Comparison of ENCODE assay signal across 17 cellular contexts in genomic region chr21:37372127-37372731, GRCh38. TPM values are rescaled to one million over a fixed set of nuclear protein-coding genes. Genes with fewer than 3 reads are reported as not detected.
DNase-seq lines count a peak whose midpoint lies in the region; ATAC-seq and TF ChIP-seq lines count a peak whose summit lies in the region.
"Had no signal": no experiment of that assay in that cellular context is flagged by ENCODE, and none has a peak within 500 bp of the region (broad histone marks: within the 10 kb centered on the region; RNA-seq: fewer than 3 reads in every experiment).

No MANE protein-coding gene starts in this region.

- no peaks in the 10 kb centered on the region for H3K9me3 Mint-ChIP-seq in activated naive CD4-positive, alpha-beta T cell treated with anti-CD3 and anti-CD28 coated beads for 36 hours
- H3K9me3 Mint-ChIP-seq in central memory CD8-positive, alpha-beta T cell: no peaks in the 10 kb centered on the region
- H3K9me3 Mint-ChIP-seq: activated CD4-positive, alpha-beta T cell treated with anti-CD3 and anti-CD28 coated beads, Interleukin-2, amount 10 ng/mL, durations not matched to agents 7 days and 5 days; activated T-helper 1 cell treated with anti-CD3 and anti-CD28 coated beads, Interleukin-12 subunit alpha, Interleukin-12 subunit beta, Interleukin-2, Interleukin-4 antibody, amounts not matched to agents 30 ng/mL and 10 ng/mL and 1 ng/mL, durations not matched to agents 14 hours and 24 hours and 36 hours; stimulated activated memory B cell treated with anti-CD40 and anti-IgM and Interleukin-4, amounts not matched to agents 10 μg/mL and 1 μg/mL and 100 μg/mL, for 72 hours had no signal

- H3K4me2 ChIP-seq in smooth muscle cell (no peak overlapping the region), MM.1S (ENCODE audit: low read depth, low read length) (no peak overlapping the region)

- TF ChIP-seq CTCF in smooth muscle cell (IDR thresholded peaks at IDR 0.05; ENCODE audit: borderline replicate concordance, insufficient read depth, poor library complexity, severe bottlenecking) (no peak), MM.1S (IDR thresholded peaks at IDR 0.05; ENCODE audit: low read length) (no peak)

- no peak for ATAC-seq in central memory CD8-positive, alpha-beta T cell (replicated peaks; ENCODE audit: extremely low read depth, poor library complexity, severe bottlenecking)
- ATAC-seq: left ventricle myocardium superior; stimulated activated memory B cell treated with anti-CD40 and anti-IgM and Interleukin-4, amounts not matched to agents 10 μg/mL and 1 μg/mL and 100 μg/mL, for 72 hours had no signal

- peaks cover 48% of the 10 kb centered on the region for H3K4me1 ChIP-seq in smooth muscle cell (ENCODE audit: low read depth)
- H3K4me1 ChIP-seq in MM.1S (ENCODE audit: low read length): peaks cover 33% of the 10 kb centered on the region

- no peak overlapping the region for H3K4me3 Mint-ChIP-seq in activated naive CD4-positive, alpha-beta T cell treated with anti-CD3 and anti-CD28 coated beads for 36 hours
- peak overlapping the region; percentile 100 for H3K4me3 Mint-ChIP-seq in central memory CD8-positive, alpha-beta T cell
- H3K4me3 Mint-ChIP-seq: activated CD4-positive, alpha-beta T cell treated with anti-CD3 and anti-CD28 coated beads, Interleukin-2, amount 10 ng/mL, durations not matched to agents 7 days and 5 days; stimulated activated memory B cell treated with anti-CD40 and anti-IgM and Interleukin-4, amounts not matched to agents 10 μg/mL and 1 μg/mL and 100 μg/mL, for 72 hours had no signal

- H3K27ac Mint-ChIP-seq in activated naive CD4-positive, alpha-beta T cell treated with anti-CD3 and anti-CD28 coated beads for 36 hours: peak overlapping the region; percentile 50
- H3K27ac Mint-ChIP-seq in central memory CD8-positive, alpha-beta T cell (ENCODE audit: low read depth): no peak overlapping the region
- H3K27ac Mint-ChIP-seq: progenitor cell of endocrine pancreas; stimulated activated memory B cell treated with anti-CD40 and anti-IgM and Interleukin-4, amounts not matched to agents 10 μg/mL and 1 μg/mL and 100 μg/mL, for 72 hours had no signal

- CTCF ChIA-PET in activated naive CD4-positive, alpha-beta T cell treated with anti-CD3 and anti-CD28 coated beads for 36 hours (lab: Charles Lee): interaction anchor here (0.6 to 1.3 kb wide), 3 partner anchors 25 to 130 kb away, joined by 3 to 6 read pairs (median 4); no protein-coding TSS in a partner anchor

- H2AFZ ChIP-seq in smooth muscle cell (ENCODE audit: low read depth) (no peak overlapping the region), MM.1S (ENCODE audit: low read length) (no peak overlapping the region)

- H4K20me1 ChIP-seq in smooth muscle cell (ENCODE audit: low read depth) (peaks cover 95% of the 10 kb centered on the region), MM.1S (ENCODE audit: insufficient read depth, low read length) (peaks cover 89% of the 10 kb centered on the region)

- H3K36me3 ChIP-seq in smooth muscle cell (ENCODE audit: low read depth): no peaks in the 10 kb centered on the region
- no peaks in the 10 kb centered on the region for H3K36me3 ChIP-seq in MM.1S (replicated peaks; ENCODE audit: insufficient read depth, low read length)
- H3K36me3 ChIP-seq: uterus had no signal

- intact Hi-C loops in activated naive CD4-positive, alpha-beta T cell treated with anti-CD3 and anti-CD28 coated beads for 36 hours (cut with micrococcal nuclease): loop anchor here (10.0 kb wide), 1 partner anchor 387 kb away; no protein-coding TSS in a partner anchor
- intact Hi-C loops in head of caudate nucleus (cut with DNase I): no loop called here

- H3K27me3 ChIP-seq in smooth muscle cell (ENCODE audit: low read depth): no peaks in the 10 kb centered on the region
- H3K27me3 ChIP-seq in MM.1S (replicated peaks; ENCODE audit: insufficient read depth, low read length): no peaks in the 10 kb centered on the region
- H3K27me3 ChIP-seq: uterus had no signal

- no peaks in the 10 kb centered on the region for H3K27me3 Mint-ChIP-seq in activated naive CD4-positive, alpha-beta T cell treated with anti-CD3 and anti-CD28 coated beads for 36 hours (ENCODE audit: low read depth)
- no peaks in the 10 kb centered on the region for H3K27me3 Mint-ChIP-seq in central memory CD8-positive, alpha-beta T cell
- H3K27me3 Mint-ChIP-seq: activated CD4-positive, alpha-beta T cell treated with anti-CD3 and anti-CD28 coated beads, Interleukin-2, amount 10 ng/mL, durations not matched to agents 7 days and 5 days; progenitor cell of endocrine pancreas; stimulated activated memory B cell treated with anti-CD40 and anti-IgM and Interleukin-4, amounts not matched to agents 10 μg/mL and 1 μg/mL and 100 μg/mL, for 72 hours had no signal

- H3K4me1 Mint-ChIP-seq in activated naive CD4-positive, alpha-beta T cell treated with anti-CD3 and anti-CD28 coated beads for 36 hours (ENCODE audit: low read depth): peaks cover 74% of the 10 kb centered on the region
- peaks cover 76% of the 10 kb centered on the region for H3K4me1 Mint-ChIP-seq in central memory CD8-positive, alpha-beta T cell

- WGBS in smooth muscle cell (ENCODE audit: low lambda C conversion rate): 98% methylated on average over 3 of the region's 3 CpGs

- H3K9me2 ChIP-seq in MM.1S (replicated peaks; ENCODE audit: insufficient read depth, low read length): no peaks in the 10 kb centered on the region

- no peak overlapping the region for H3K9ac ChIP-seq in smooth muscle cell (ENCODE audit: low read depth)
- no peak overlapping the region for H3K9ac ChIP-seq in MM.1S (ENCODE audit: low read length)

- H3K4me3 ChIP-seq in smooth muscle cell (no peak overlapping the region), MM.1S (ENCODE audit: low read length) (no peak overlapping the region)
- H3K4me3 ChIP-seq: uterus had no signal

- H3F3A ChIP-seq in smooth muscle cell (ENCODE audit: low read depth) (peaks cover 13% of the 10 kb centered on the region), MM.1S (ENCODE audit: insufficient read depth, low read length) (peaks cover 28% of the 10 kb centered on the region)

- H3K79me2 ChIP-seq in smooth muscle cell (ENCODE audit: low read depth) (peaks cover 97% of the 10 kb centered on the region), MM.1S (ENCODE audit: low read length) (peaks cover 97% of the 10 kb centered on the region)

- H3K9me3 ChIP-seq in smooth muscle cell (replicated peaks; ENCODE audit: low read depth) (no peaks in the 10 kb centered on the region), MM.1S (replicated peaks; ENCODE audit: insufficient read depth, low read length) (no peaks in the 10 kb centered on the region)
- H3K9me3 ChIP-seq: uterus had no signal

- H3K27ac ChIP-seq in smooth muscle cell (ENCODE audit: low read depth) (peak overlapping the region; percentile 76), MM.1S (ENCODE audit: low read length) (no peak overlapping the region)

- peaks cover 4% of the 10 kb centered on the region for H3K36me3 Mint-ChIP-seq in activated naive CD4-positive, alpha-beta T cell treated with anti-CD3 and anti-CD28 coated beads for 36 hours (ENCODE audit: low read depth)
- H3K36me3 Mint-ChIP-seq in central memory CD8-positive, alpha-beta T cell (ENCODE audit: insufficient read depth): peaks cover 12% of the 10 kb centered on the region

- no peak for DNase-seq in activated naive CD4-positive, alpha-beta T cell treated with anti-CD3 and anti-CD28 coated beads for 36 hours
- no peak for DNase-seq in activated naive CD4-positive, alpha-beta T cell treated with anti-CD3 and anti-CD28 coated beads, Interleukin-2, amount 50 U/mL, for 16 hours
- DNase-seq in OCI-M1 (lab: John Stamatoyannopoulos, UW) (peak; percentile 36), smooth muscle cell (lab: John Stamatoyannopoulos, UW; ENCODE audit: unreplicated experiment) (no peak), DMS153 treated with DMSO at 0.1 percent for 48 hours (lab: John Stamatoyannopoulos, UW; ENCODE audit: unreplicated experiment) (no peak), MM.1S (no peak), head of caudate nucleus (no peak)
- DNase-seq in central memory CD8-positive, alpha-beta T cell (ENCODE audit: low spot score in 2 of 2): no peak
- DNase-seq: activated CD4-positive, alpha-beta T cell treated with anti-CD3 and anti-CD28 coated beads, Interleukin-2, amount 10 ng/mL, durations not matched to agents 7 days and 5 days; aorta; foreskin melanocyte; left ventricle myocardium superior; NCI-H1694 treated with DMSO at 0.1 percent for 48 hours; uterus had no signal

RNA-seq across cellular contexts. Expression of gene DYRK1A, which starts 5.7 kb away (rescaled TPM):
- 10 to 100 TPM; 49.8 to 51.4 TPM for total RNA-seq in activated naive CD4-positive, alpha-beta T cell treated with anti-CD3 and anti-CD28 coated beads for 36 hours
- 54.9 and 61.7 TPM in 2 replicates for total RNA-seq in smooth muscle cell
- polyA plus RNA-seq in smooth muscle cell: 2.4 and 3.5 TPM in 2 replicates
